Comparison of ENCODE assay signal across 26 cellular contexts in genomic region chr2:152710713-152711112, GRCh38.
"Had no signal": no experiment of that assay in that cellular context is flagged by ENCODE, and none has a peak within 500 bp of the region (broad histone marks: within the 10 kb centered on the region; RNA-seq: fewer than 3 reads in every experiment).

No MANE protein-coding gene starts in this region.

- FAIRE-seq: frontal cortex, islet of Langerhans had no signal

- H3K4me3 Mint-ChIP-seq: activated CD8-positive, alpha-beta T cell treated with anti-CD3 and anti-CD28 coated beads, Interleukin-2, amount 10 ng/mL, durations not matched to agents 7 days and 5 days; activated naive CD8-positive, alpha-beta T cell; brain; natural killer cell; T-helper 1 cell treated with Interleukin-12 subunit alpha and Interleukin-12 subunit beta and Interleukin-4 antibody, amounts not matched to agents 30 μg/mL and 1 μg/mL, for 36 hours; type B pancreatic cell had no signal

- DNase-seq: activated CD4-positive, alpha-beta T cell treated with anti-CD3 and anti-CD28 coated beads, Interleukin-2, amount 50 U/mL, for 1 hour; activated CD4-positive, CD25-positive, alpha-beta regulatory T cell treated with anti-CD3 and anti-CD28 coated beads, Interleukin-2, amount 50 U/mL, for 72 hours; activated CD8-positive, alpha-beta T cell treated with anti-CD3 and anti-CD28 coated beads, Interleukin-2, amount 10 ng/mL, durations not matched to agents 7 days and 5 days; activated naive CD4-positive, alpha-beta T cell; dermis blood vessel endothelial cell; effector CD8-positive, alpha-beta T cell; erythroblast; glutamatergic neuron; hippocampal formation; left ventricle myocardium superior; midbrain; natural killer cell; retina; sigmoid colon; stimulated activated CD4-positive, alpha-beta T cell treated with anti-CD3 and anti-CD28 coated beads, Interleukin-2, amount 100 ng/mL, for 48 hours; stimulated activated CD8-positive, alpha-beta memory T cell treated with anti-CD3 and anti-CD28 coated beads, Interleukin-4, amount 100 ng/mL, for 48 hours; stimulated activated naive CD4-positive, alpha-beta T cell treated with Interleukin-2 at 50 U/mL for 16 hours; T1000 had no signal

- H3K27me3 Mint-ChIP-seq: activated naive CD8-positive, alpha-beta T cell; brain; progenitor cell of endocrine pancreas; type B pancreatic cell had no signal

- H3K27ac Mint-ChIP-seq: activated CD8-positive, alpha-beta T cell treated with anti-CD3 and anti-CD28 coated beads, Interleukin-2, amount 10 ng/mL, durations not matched to agents 7 days and 5 days; activated naive CD8-positive, alpha-beta T cell; activated T-helper 2 cell treated with anti-CD3 and anti-CD28 coated beads, Interferon-gamma antibody, Interleukin-2, Interleukin-4, amounts not matched to agents 10 μg/mL and 5 μg/mL and 100 μg/mL, durations not matched to agents 14 hours and 24 hours and 36 hours; brain; progenitor cell of endocrine pancreas; T-helper 1 cell treated with Interleukin-12 subunit alpha and Interleukin-12 subunit beta and Interleukin-4 antibody, amounts not matched to agents 30 μg/mL and 1 μg/mL, for 36 hours; type B pancreatic cell had no signal

- H3K9me3 Mint-ChIP-seq: natural killer cell, type B pancreatic cell had no signal
